Comparison of ENCODE assay signal across 2 cellular contexts in the genomic region with DNA sequence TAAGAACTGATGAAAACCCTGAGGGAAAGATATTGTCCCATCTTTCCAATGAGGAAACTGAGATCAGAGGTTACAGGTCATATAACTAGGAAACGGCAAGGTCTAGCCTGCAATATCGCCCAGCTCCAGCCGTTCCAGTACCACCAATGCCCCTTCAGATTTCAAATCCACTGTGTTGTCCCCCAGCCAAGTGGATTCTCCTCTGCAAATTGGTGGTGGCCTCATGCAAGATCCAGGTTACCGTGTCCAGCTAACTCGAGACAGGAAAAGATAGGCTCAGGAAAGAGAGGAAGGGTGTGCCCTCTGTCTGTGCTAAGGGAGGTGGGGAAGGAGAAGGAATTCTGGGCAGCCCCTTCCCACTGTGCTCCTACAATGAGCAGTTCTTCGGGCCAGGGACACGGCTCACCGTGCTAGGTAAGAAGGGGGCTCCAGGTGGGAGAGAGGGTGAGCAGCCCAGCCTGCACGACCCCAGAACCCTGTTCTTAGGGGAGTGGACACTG.
TF ChIP-seq lines count a peak whose summit lies in the region.

No MANE protein-coding gene starts in this region.

TF ChIP-seq in liver, 16 proteins besides CTCF, POLR2A, EP300 and RAD21:
- TF ChIP-seq SP1 (IDR thresholded peaks at IDR 0.05) (no peak), JUND (IDR thresholded peaks at IDR 0.05) (no peak), EGR1 (IDR thresholded peaks at IDR 0.05; ENCODE audit: low read depth in 2 of 2) (no peak), TAF1 (conservative IDR thresholded peaks at IDR 0.05) (no peak), YY1 (IDR thresholded peaks at IDR 0.05) (no peak), NR2F2 (IDR thresholded peaks at IDR 0.05) (no peak), HNF4G (IDR thresholded peaks at IDR 0.05) (no peak), HNF4A (conservative IDR thresholded peaks at IDR 0.05) (no peak), FOXA1 (IDR thresholded peaks at IDR 0.05) (no peak), FOXA2 (IDR thresholded peaks at IDR 0.05) (no peak), RXRA (IDR thresholded peaks at IDR 0.05) (no peak)
- TF ChIP-seq, protein P1, sequence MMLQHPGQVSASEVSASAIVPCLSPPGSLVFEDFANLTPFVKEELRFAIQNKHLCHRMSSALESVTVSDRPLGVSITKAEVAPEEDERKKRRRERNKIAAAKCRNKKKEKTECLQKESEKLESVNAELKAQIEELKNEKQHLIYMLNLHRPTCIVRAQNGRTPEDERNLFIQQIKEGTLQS (IDR thresholded peaks at IDR 0.05), result no peak
- TF ChIP-seq, protein P2, sequence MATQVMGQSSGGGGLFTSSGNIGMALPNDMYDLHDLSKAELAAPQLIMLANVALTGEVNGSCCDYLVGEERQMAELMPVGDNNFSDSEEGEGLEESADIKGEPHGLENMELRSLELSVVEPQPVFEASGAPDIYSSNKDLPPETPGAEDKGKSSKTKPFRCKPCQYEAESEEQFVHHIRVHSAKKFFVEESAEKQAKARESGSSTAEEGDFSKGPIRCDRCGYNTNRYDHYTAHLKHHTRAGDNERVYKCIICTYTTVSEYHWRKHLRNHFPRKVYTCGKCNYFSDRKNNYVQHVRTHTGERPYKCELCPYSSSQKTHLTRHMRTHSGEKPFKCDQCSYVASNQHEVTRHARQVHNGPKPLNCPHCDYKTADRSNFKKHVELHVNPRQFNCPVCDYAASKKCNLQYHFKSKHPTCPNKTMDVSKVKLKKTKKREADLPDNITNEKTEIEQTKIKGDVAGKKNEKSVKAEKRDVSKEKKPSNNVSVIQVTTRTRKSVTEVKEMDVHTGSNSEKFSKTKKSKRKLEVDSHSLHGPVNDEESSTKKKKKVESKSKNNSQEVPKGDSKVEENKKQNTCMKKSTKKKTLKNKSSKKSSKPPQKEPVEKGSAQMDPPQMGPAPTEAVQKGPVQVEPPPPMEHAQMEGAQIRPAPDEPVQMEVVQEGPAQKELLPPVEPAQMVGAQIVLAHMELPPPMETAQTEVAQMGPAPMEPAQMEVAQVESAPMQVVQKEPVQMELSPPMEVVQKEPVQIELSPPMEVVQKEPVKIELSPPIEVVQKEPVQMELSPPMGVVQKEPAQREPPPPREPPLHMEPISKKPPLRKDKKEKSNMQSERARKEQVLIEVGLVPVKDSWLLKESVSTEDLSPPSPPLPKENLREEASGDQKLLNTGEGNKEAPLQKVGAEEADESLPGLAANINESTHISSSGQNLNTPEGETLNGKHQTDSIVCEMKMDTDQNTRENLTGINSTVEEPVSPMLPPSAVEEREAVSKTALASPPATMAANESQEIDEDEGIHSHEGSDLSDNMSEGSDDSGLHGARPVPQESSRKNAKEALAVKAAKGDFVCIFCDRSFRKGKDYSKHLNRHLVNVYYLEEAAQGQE (IDR thresholded peaks at IDR 0.05), result no peak
- TF ChIP-seq, protein P3, sequence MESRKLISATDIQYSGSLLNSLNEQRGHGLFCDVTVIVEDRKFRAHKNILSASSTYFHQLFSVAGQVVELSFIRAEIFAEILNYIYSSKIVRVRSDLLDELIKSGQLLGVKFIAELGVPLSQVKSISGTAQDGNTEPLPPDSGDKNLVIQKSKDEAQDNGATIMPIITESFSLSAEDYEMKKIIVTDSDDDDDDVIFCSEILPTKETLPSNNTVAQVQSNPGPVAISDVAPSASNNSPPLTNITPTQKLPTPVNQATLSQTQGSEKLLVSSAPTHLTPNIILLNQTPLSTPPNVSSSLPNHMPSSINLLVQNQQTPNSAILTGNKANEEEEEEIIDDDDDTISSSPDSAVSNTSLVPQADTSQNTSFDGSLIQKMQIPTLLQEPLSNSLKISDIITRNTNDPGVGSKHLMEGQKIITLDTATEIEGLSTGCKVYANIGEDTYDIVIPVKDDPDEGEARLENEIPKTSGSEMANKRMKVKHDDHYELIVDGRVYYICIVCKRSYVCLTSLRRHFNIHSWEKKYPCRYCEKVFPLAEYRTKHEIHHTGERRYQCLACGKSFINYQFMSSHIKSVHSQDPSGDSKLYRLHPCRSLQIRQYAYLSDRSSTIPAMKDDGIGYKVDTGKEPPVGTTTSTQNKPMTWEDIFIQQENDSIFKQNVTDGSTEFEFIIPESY (IDR thresholded peaks at IDR 0.05), result no peak
- TF ChIP-seq, protein P4, sequence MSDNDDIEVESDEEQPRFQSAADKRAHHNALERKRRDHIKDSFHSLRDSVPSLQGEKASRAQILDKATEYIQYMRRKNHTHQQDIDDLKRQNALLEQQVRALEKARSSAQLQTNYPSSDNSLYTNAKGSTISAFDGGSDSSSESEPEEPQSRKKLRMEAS (IDR thresholded peaks at IDR 0.05), result no peak

TF ChIP-seq in HepG2, 621 proteins besides CTCF, POLR2A, EP300 and RAD21:
- no peak for TF ChIP-seq NKX3-1 (CRISPR knock-in tag; IDR thresholded peaks at IDR 0.05)
- no peak for TF ChIP-seq TBP (CRISPR knock-in tag; IDR thresholded peaks at IDR 0.05)
- TF ChIP-seq ZNF30 (CRISPR knock-in tag; IDR thresholded peaks at IDR 0.05), result no peak
- TF ChIP-seq HDAC1 (CRISPR knock-in tag; IDR thresholded peaks at IDR 0.05), result no peak
- TF ChIP-seq, protein P5, sequence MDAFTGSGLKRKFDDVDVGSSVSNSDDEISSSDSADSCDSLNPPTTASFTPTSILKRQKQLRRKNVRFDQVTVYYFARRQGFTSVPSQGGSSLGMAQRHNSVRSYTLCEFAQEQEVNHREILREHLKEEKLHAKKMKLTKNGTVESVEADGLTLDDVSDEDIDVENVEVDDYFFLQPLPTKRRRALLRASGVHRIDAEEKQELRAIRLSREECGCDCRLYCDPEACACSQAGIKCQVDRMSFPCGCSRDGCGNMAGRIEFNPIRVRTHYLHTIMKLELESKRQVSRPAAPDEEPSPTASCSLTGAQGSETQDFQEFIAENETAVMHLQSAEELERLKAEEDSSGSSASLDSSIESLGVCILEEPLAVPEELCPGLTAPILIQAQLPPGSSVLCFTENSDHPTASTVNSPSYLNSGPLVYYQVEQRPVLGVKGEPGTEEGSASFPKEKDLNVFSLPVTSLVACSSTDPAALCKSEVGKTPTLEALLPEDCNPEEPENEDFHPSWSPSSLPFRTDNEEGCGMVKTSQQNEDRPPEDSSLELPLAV (CRISPR knock-in tag; conservative IDR thresholded peaks at IDR 0.05; ENCODE audit: low read depth), result no peak
- TF ChIP-seq, protein P6, sequence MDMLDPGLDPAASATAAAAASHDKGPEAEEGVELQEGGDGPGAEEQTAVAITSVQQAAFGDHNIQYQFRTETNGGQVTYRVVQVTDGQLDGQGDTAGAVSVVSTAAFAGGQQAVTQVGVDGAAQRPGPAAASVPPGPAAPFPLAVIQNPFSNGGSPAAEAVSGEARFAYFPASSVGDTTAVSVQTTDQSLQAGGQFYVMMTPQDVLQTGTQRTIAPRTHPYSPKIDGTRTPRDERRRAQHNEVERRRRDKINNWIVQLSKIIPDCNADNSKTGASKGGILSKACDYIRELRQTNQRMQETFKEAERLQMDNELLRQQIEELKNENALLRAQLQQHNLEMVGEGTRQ (IDR thresholded peaks at IDR 0.05; ENCODE audit: low read depth, low read length), result no peak
- TF ChIP-seq, protein P6 (CRISPR knock-in tag; IDR thresholded peaks at IDR 0.05; ENCODE audit: borderline replicate concordance), result no peak
- TF ChIP-seq ISL2 (CRISPR knock-in tag; IDR thresholded peaks at IDR 0.05), result no peak
- TF ChIP-seq, protein P7, sequence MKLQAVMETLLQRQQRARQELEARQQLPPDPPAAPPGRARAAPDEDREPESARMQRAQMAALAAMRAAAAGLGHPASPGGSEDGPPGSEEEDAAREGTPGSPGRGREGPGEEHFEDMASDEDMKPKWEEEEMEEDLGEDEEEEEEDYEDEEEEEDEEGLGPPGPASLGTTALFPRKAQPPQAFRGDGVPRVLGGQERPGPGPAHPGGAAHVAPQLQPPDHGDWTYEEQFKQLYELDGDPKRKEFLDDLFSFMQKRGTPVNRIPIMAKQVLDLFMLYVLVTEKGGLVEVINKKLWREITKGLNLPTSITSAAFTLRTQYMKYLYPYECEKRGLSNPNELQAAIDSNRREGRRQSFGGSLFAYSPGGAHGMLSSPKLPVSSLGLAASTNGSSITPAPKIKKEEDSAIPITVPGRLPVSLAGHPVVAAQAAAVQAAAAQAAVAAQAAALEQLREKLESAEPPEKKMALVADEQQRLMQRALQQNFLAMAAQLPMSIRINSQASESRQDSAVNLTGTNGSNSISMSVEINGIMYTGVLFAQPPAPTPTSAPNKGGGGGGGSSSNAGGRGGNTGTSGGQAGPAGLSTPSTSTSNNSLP (IDR thresholded peaks at IDR 0.05; ENCODE audit: low read depth, low read length), result no peak
- TF ChIP-seq ONECUT2 (CRISPR knock-in tag; IDR thresholded peaks at IDR 0.05), result no peak
- TF ChIP-seq MTF2 (CRISPR knock-in tag; IDR thresholded peaks at IDR 0.05; ENCODE audit: borderline replicate concordance), result no peak
- TF ChIP-seq SALL1 (CRISPR knock-in tag; IDR thresholded peaks at IDR 0.05), result no peak
- no peak for TF ChIP-seq KLF16 (CRISPR knock-in tag; IDR thresholded peaks at IDR 0.05)
- TF ChIP-seq MIER3 (CRISPR knock-in tag; IDR thresholded peaks at IDR 0.05; ENCODE audit: borderline replicate concordance), result no peak
- no peak for TF ChIP-seq HMGA1 (CRISPR knock-in tag; conservative IDR thresholded peaks at IDR 0.05)
- no peak for TF ChIP-seq CBX1 (IDR thresholded peaks at IDR 0.05; ENCODE audit: low read depth)
- no peak for TF ChIP-seq MYNN (CRISPR knock-in tag; IDR thresholded peaks at IDR 0.05; ENCODE audit: low read depth)
- no peak for TF ChIP-seq ZNF678 (CRISPR knock-in tag; IDR thresholded peaks at IDR 0.05)
- TF ChIP-seq WIZ (CRISPR knock-in tag; IDR thresholded peaks at IDR 0.05), result no peak
- no peak for TF ChIP-seq TCF7L2 (IDR thresholded peaks at IDR 0.05; ENCODE audit: low read depth, low read length)
